ENCODE assay signal across 8 cellular contexts in genomic region chr14:68780358-68781160, GRCh38. TPM values are rescaled to one million over a fixed set of nuclear protein-coding genes. Genes with fewer than 3 reads are reported as not detected.
DNase-seq lines count a peak whose midpoint lies in the region; ATAC-seq and TF ChIP-seq lines count a peak whose summit lies in the region.

No MANE protein-coding gene starts in this region.

- ATAC-seq in activated CD4-positive, alpha-beta T cell treated with anti-CD3 and anti-CD28 coated beads for 36 hours: peak; percentile 14
- no peak for ATAC-seq in GM21723 (IDR thresholded peaks at IDR 0.05; ENCODE audit: unreplicated experiment)
- no peak for ATAC-seq in HG03432 (IDR thresholded peaks at IDR 0.05; ENCODE audit: unreplicated experiment)

- H3K4me1 Mint-ChIP-seq in activated CD4-positive, alpha-beta T cell treated with anti-CD3 and anti-CD28 coated beads for 36 hours: peaks cover 80% of the 10 kb centered on the region
- H3K4me1 Mint-ChIP-seq in activated CD4-positive, alpha-beta memory T cell treated with anti-CD3 and anti-CD28 coated beads, Interleukin-2, amount 10 ng/mL, durations not matched to agents 7 days and 5 days: peaks cover 74% of the 10 kb centered on the region
- peaks cover 53% of the 10 kb centered on the region for H3K4me1 Mint-ChIP-seq in nephron progenitor cell

- no peaks in the 10 kb centered on the region for H3K27me3 Mint-ChIP-seq in activated CD4-positive, alpha-beta T cell treated with anti-CD3 and anti-CD28 coated beads for 36 hours
- H3K27me3 Mint-ChIP-seq in activated CD4-positive, alpha-beta memory T cell treated with anti-CD3 and anti-CD28 coated beads, Interleukin-2, amount 10 ng/mL, durations not matched to agents 7 days and 5 days: no peaks in the 10 kb centered on the region
- H3K27me3 Mint-ChIP-seq in nephron progenitor cell (ENCODE audit: low read depth, poor library complexity): peaks cover 4% of the 10 kb centered on the region

- TF ChIP-seq CTCF in fibroblast of the aortic adventitia (IDR thresholded peaks at IDR 0.05; ENCODE audit: insufficient read depth, low read length) (no peak), nephron progenitor cell (IDR thresholded peaks at IDR 0.05) (no peak)

- H3K9me3 Mint-ChIP-seq in activated CD4-positive, alpha-beta T cell treated with anti-CD3 and anti-CD28 coated beads for 36 hours (ENCODE audit: low read depth): peaks cover 5% of the 10 kb centered on the region
- peaks cover 4% of the 10 kb centered on the region for H3K9me3 Mint-ChIP-seq in activated CD4-positive, alpha-beta memory T cell treated with anti-CD3 and anti-CD28 coated beads, Interleukin-2, amount 10 ng/mL, durations not matched to agents 7 days and 5 days
- peaks cover 6% of the 10 kb centered on the region for H3K9me3 Mint-ChIP-seq in nephron progenitor cell

- CTCF ChIA-PET in activated CD4-positive, alpha-beta T cell treated with anti-CD3 and anti-CD28 coated beads for 36 hours (lab: Charles Lee): interaction anchor here (0.5 to 2.7 kb wide), 21 partner anchors 8 to 836 kb away, joined by 3 to 18 read pairs (median 4); no protein-coding TSS in a partner anchor
- CTCF ChIA-PET in activated CD4-positive, alpha-beta memory T cell treated with anti-CD3 and anti-CD28 coated beads, Interleukin-2, amount 10 ng/mL, durations not matched to agents 7 days and 5 days (lab: Charles Lee): interaction anchor here (0.7 to 5.8 kb wide), 12 partner anchors 8 to 847 kb away, joined by 3 to 43 read pairs (median 4); partner anchors contain the start of gene ZFP36L1

- peak overlapping the region; percentile 92 for H3K27ac Mint-ChIP-seq in activated CD4-positive, alpha-beta T cell treated with anti-CD3 and anti-CD28 coated beads for 36 hours
- H3K27ac Mint-ChIP-seq in activated CD4-positive, alpha-beta memory T cell treated with anti-CD3 and anti-CD28 coated beads, Interleukin-2, amount 10 ng/mL, durations not matched to agents 7 days and 5 days: peak overlapping the region; percentile 99
- peak overlapping the region; percentile 88 for H3K27ac Mint-ChIP-seq in nephron progenitor cell

- intact Hi-C loops in activated CD4-positive, alpha-beta T cell treated with anti-CD3 and anti-CD28 coated beads for 36 hours (cut with DNase I, micrococcal nuclease): loop anchor here (1.0 to 5.0 kb wide), 5 partner anchors 14 to 293 kb away; no protein-coding TSS in a partner anchor

- DNase-seq in activated CD4-positive, alpha-beta T cell treated with anti-CD3 and anti-CD28 coated beads for 36 hours: peak; percentile 53
- no peak for DNase-seq in activated CD4-positive, alpha-beta T cell treated with anti-CD3 and anti-CD28 coated beads for 48 hours
- DNase-seq in activated CD4-positive, alpha-beta memory T cell treated with anti-CD3 and anti-CD28 coated beads, Interleukin-2, amount 10 ng/mL, durations not matched to agents 7 days and 5 days: peak; percentile 70
- peak; percentile 79 for DNase-seq in fibroblast of the aortic adventitia (ENCODE audit: low read depth)
- DNase-seq in nephron progenitor cell: no peak
- no peak for DNase-seq in T1000 (lab: John Stamatoyannopoulos, UW)

- POLR2A ChIA-PET in activated CD4-positive, alpha-beta T cell treated with anti-CD3 and anti-CD28 coated beads for 36 hours (lab: Charles Lee): interaction anchor here (0.7 to 3.4 kb wide), 8 partner anchors 9 to 468 kb away, joined by 3 to 39 read pairs (median 6); partner anchors contain the start of gene ZFP36L1
- POLR2A ChIA-PET in activated CD4-positive, alpha-beta memory T cell treated with anti-CD3 and anti-CD28 coated beads, Interleukin-2, amount 10 ng/mL, durations not matched to agents 7 days and 5 days (lab: Charles Lee): interaction anchor here (0.7 to 10.9 kb wide), 29 partner anchors 9 to 964 kb away, joined by 3 to 313 read pairs (median 5); partner anchors contain the start of genes ZFP36L1 and ZFYVE26

- H3K4me3 Mint-ChIP-seq in activated CD4-positive, alpha-beta T cell treated with anti-CD3 and anti-CD28 coated beads for 36 hours: peak overlapping the region; percentile 61
- peak overlapping the region; percentile 74 for H3K4me3 Mint-ChIP-seq in activated CD4-positive, alpha-beta memory T cell treated with anti-CD3 and anti-CD28 coated beads, Interleukin-2, amount 10 ng/mL, durations not matched to agents 7 days and 5 days
- H3K4me3 Mint-ChIP-seq in nephron progenitor cell: peak overlapping the region; percentile 35

- H3K4me3 ChIP-seq in fibroblast of the aortic adventitia (ENCODE audit: low read depth, low read length): no peak overlapping the region

- H3K36me3 Mint-ChIP-seq in activated CD4-positive, alpha-beta T cell treated with anti-CD3 and anti-CD28 coated beads for 36 hours (ENCODE audit: low read depth): peaks cover 2% of the 10 kb centered on the region
- H3K36me3 Mint-ChIP-seq in activated CD4-positive, alpha-beta memory T cell treated with anti-CD3 and anti-CD28 coated beads, Interleukin-2, amount 10 ng/mL, durations not matched to agents 7 days and 5 days (ENCODE audit: low read depth): peaks cover 7% of the 10 kb centered on the region
- H3K36me3 Mint-ChIP-seq in nephron progenitor cell (ENCODE audit: low read depth): peaks cover 4% of the 10 kb centered on the region

RNA-seq across cellular contexts. Expression of gene ZFP36L1, which starts 12.3 kb away (rescaled TPM):
- total RNA-seq in activated CD4-positive, alpha-beta T cell treated with anti-CD3 and anti-CD28 coated beads for 36 hours: 10 to 100 TPM; 72.1 to 96.9 TPM
- total RNA-seq in activated CD4-positive, alpha-beta memory T cell treated with anti-CD3 and anti-CD28 coated beads, Interleukin-2, amount 10 ng/mL, durations not matched to agents 7 days and 5 days: 100 to 1,000 TPM in 1 of 2 experiments, 10 to 100 TPM in 1; 96.1 to 103 TPM
- 24.1 and 53.8 TPM in 2 replicates for total RNA-seq in fibroblast of the aortic adventitia (ENCODE audit: low replicate concordance)

Comparison
In these comparisons a context has a peak if more than half of its experiments do, and no peak if none do; other contexts are left out.
1. DNase-seq: peak in activated CD4-positive, alpha-beta T cell treated with anti-CD3 and anti-CD28 coated beads for 36 hours (single experiment), activated CD4-positive, alpha-beta memory T cell treated with anti-CD3 and anti-CD28 coated beads, Interleukin-2, amount 10 ng/mL, durations not matched to agents 7 days and 5 days (single experiment) and fibroblast of the aortic adventitia (single experiment); none in activated CD4-positive, alpha-beta T cell treated with anti-CD3 and anti-CD28 coated beads for 48 hours (single experiment), nephron progenitor cell (single experiment) and T1000 (single experiment).
2. Peak in every context shown above with its lines, with median percentiles within 50 percentile points of each other: H3K27ac Mint-ChIP-seq and H3K4me3 Mint-ChIP-seq.